ENCODE assay signal across 24 cellular contexts in genomic region chr14:72621387-72622065, GRCh38.
"Had no signal": no experiment of that assay in that cellular context is flagged by ENCODE, and none has a peak within 500 bp of the region (broad histone marks: within the 10 kb centered on the region; RNA-seq: fewer than 3 reads in every experiment).

No MANE protein-coding gene starts in this region.

- H3K36me3 Mint-ChIP-seq: activated naive CD8-positive, alpha-beta T cell treated with anti-CD3 and anti-CD28 coated beads for 36 hours; immature natural killer cell; naive thymus-derived CD4-positive, alpha-beta T cell; T-cell had no signal

- H3K27ac ChIP-seq: neutrophil, thyroid gland had no signal

- H3K9me3 Mint-ChIP-seq: activated T-helper 17 cell treated with anti-CD3 and anti-CD28 coated beads, Interleukin-2, amount 50 U/mL, for 72 hours had no signal

- H3K27me3 ChIP-seq: thyroid gland had no signal

- H3K27me3 Mint-ChIP-seq: activated naive CD8-positive, alpha-beta T cell treated with anti-CD3 and anti-CD28 coated beads for 36 hours; memory B cell had no signal

- H3K4me1 Mint-ChIP-seq: activated naive CD8-positive, alpha-beta T cell treated with anti-CD3 and anti-CD28 coated beads for 36 hours; activated T-helper 17 cell treated with anti-CD3 and anti-CD28 coated beads, Interleukin-2, amount 50 U/mL, for 72 hours; immature natural killer cell; T-cell had no signal

- H3K36me3 ChIP-seq: neutrophil, thyroid gland had no signal

- H3K4me3 Mint-ChIP-seq: activated CD8-positive, alpha-beta T cell treated with anti-CD3 and anti-CD28 coated beads for 36 hours; activated naive CD8-positive, alpha-beta T cell treated with anti-CD3 and anti-CD28 coated beads for 36 hours; activated T-helper 17 cell treated with anti-CD3 and anti-CD28 coated beads, Interleukin-2, amount 50 U/mL, for 72 hours; immature natural killer cell; memory B cell; naive thymus-derived CD4-positive, alpha-beta T cell; T-cell had no signal

- ATAC-seq: activated CD8-positive, alpha-beta T cell treated with anti-CD3 and anti-CD28 coated beads for 36 hours; activated T-helper 17 cell treated with anti-CD3 and anti-CD28 coated beads, Interleukin-2, amount 50 U/mL, for 72 hours; left ventricle myocardium superior; mucosa of descending colon; naive thymus-derived CD4-positive, alpha-beta T cell; T-cell had no signal

- DNase-seq: activated CD4-positive, alpha-beta T cell treated with anti-CD3 and anti-CD28 coated beads for 48 hours; activated CD4-positive, CD25-positive, alpha-beta regulatory T cell; activated CD8-positive, alpha-beta T cell treated with anti-CD3 and anti-CD28 coated beads for 36 hours; activated naive CD4-positive, alpha-beta T cell; activated naive CD8-positive, alpha-beta T cell treated with anti-CD3 and anti-CD28 coated beads for 36 hours; activated T-cell treated with anti-CD3 and anti-CD28 coated beads, Interleukin-2, amount 50 U/mL, for 1 hour; amniotic stem cell; dermis blood vessel endothelial cell; erythroblast; hypothalamus; immature natural killer cell; left ventricle myocardium superior; mucosa of descending colon; posterior cingulate gyrus; retina; stimulated activated naive CD4-positive, alpha-beta T cell treated with Interleukin-2 at 50 U/mL for 16 hours; T-cell; thyroid gland had no signal

- H3K9me3 ChIP-seq: neutrophil, thyroid gland had no signal

- H3K4me3 ChIP-seq: mucosa of descending colon, thyroid gland had no signal

- FAIRE-seq: endometrium, frontal cortex had no signal

- H3K27ac Mint-ChIP-seq: activated CD8-positive, alpha-beta T cell treated with anti-CD3 and anti-CD28 coated beads for 36 hours; activated naive CD8-positive, alpha-beta T cell treated with anti-CD3 and anti-CD28 coated beads for 36 hours; activated T-helper 17 cell treated with anti-CD3 and anti-CD28 coated beads, Interleukin-2, amount 50 U/mL, for 72 hours; immature natural killer cell; memory B cell; naive thymus-derived CD4-positive, alpha-beta T cell; T-cell had no signal
